In the genomic region with DNA sequence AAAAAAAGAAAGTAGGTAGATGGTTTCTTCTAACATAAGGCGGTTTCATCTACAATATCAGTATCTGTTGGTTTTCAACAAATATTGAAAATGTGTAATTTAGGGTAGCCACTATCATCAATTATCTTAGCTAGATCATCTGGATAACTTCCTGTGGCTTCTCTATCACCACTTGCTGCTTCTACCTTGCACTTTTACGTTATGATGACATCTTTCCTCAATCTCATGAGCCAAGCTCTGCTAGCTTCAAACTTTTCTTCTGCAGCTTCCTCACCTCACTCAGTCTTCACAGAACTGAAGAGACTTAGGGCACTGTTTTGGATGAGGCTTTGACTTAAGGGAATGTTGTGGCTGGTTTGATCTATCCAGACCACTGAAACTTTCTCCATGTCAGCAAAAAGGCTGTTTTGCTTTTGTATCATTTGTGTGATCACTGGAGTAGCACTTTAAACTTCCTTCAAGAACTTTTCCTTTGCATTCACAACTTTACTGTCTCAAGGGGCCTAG, we compare ENCODE assay signal across 21 cellular contexts.
DNase-seq lines count a peak whose midpoint lies in the region; ATAC-seq, FAIRE-seq and TF ChIP-seq lines count a peak whose summit lies in the region.
"Had no signal": no experiment of that assay in that cellular context is flagged by ENCODE, and none has a peak within 500 bp of the region (broad histone marks: within the 10 kb centered on the region; RNA-seq: fewer than 3 reads in every experiment).

No MANE protein-coding gene starts in this region.

- in situ Hi-C loops in G401 (cut with HindIII; ENCODE audit: low sequenced_read_pairs), result no loop called here

- ATAC-seq in activated CD4-positive, CD25-positive, alpha-beta regulatory T cell treated with anti-CD3 and anti-CD28 coated beads, Interleukin-2, amount 50 U/mL, for 24 hours, result peak; percentile 14 to 28
- no peak for ATAC-seq in WTC11
- peak; percentile 17 for ATAC-seq in memory B cell (ENCODE audit: low read depth)
- ATAC-seq: foreskin keratinocyte, GM23338, upper lobe of right lung had no signal

- POLR2A ChIA-PET in WTC11 (lab: Charles Lee), result no interaction called here

- DNase-seq in activated CD4-positive, CD25-positive, alpha-beta regulatory T cell treated with anti-CD3 and anti-CD28 coated beads, Interleukin-2, amount 50 U/mL, for 72 hours, result no peak
- no peak for DNase-seq in GM19239 (ENCODE audit: insufficient read length, low spot score)
- no peak for DNase-seq in WTC11 (ENCODE audit: low spot score)
- no peak for DNase-seq in memory B cell (ENCODE audit: low spot score in 2 of 2)
- DNase-seq in NCI-H2227 (lab: John Stamatoyannopoulos, UW; ENCODE audit: unreplicated experiment), result no peak
- DNase-seq in G401 (ENCODE audit: low spot score), result no peak
- no peak for DNase-seq in DMS 273 (lab: John Stamatoyannopoulos, UW; ENCODE audit: unreplicated experiment)
- DNase-seq: 8988T; activated CD4-positive, CD25-positive, alpha-beta regulatory T cell; caudate nucleus; foreskin keratinocyte; GDM1; KG1; NCI-H1436 treated with DMSO at 0.1 percent for 48 hours; NCI-H510A treated with DMSO at 0.1 percent for 48 hours; SW 1271; upper lobe of right lung had no signal

- H3K4me3 Mint-ChIP-seq in WTC11 (no peak overlapping the region), memory B cell (peak overlapping the region; percentile 2)
- H3K4me3 Mint-ChIP-seq: GM23338 had no signal

- H3K36me3 Mint-ChIP-seq in WTC11 (peaks cover 3% of the 10 kb centered on the region; the same call in 1 of the 2 replicates), memory B cell (peaks cover 15% of the 10 kb centered on the region)

- H3K27me3 Mint-ChIP-seq in WTC11 (ENCODE audit: low read depth) (no peaks in the 10 kb centered on the region), memory B cell (no peaks in the 10 kb centered on the region)

- peaks cover 8% of the 10 kb centered on the region for H3K4me1 Mint-ChIP-seq in WTC11
- H3K4me1 Mint-ChIP-seq in memory B cell, result peaks cover 19% of the 10 kb centered on the region

- H3K27ac Mint-ChIP-seq in WTC11 (peak overlapping the region; percentile 57; the same call in 1 of the 2 replicates), memory B cell (peak overlapping the region; percentile 86)
- H3K27ac Mint-ChIP-seq: GM23338 had no signal

- TF ChIP-seq CTCF in WTC11 (IDR thresholded peaks at IDR 0.05), result no peak

- peak; percentile 31 for FAIRE-seq in GM19239 (lab: Jason Lieb, UNC)
- FAIRE-seq: endometrium, RCC 7860 had no signal

- H3K9me3 Mint-ChIP-seq in WTC11 (no peaks in the 10 kb centered on the region), memory B cell (peaks cover 1% of the 10 kb centered on the region)
- H3K9me3 Mint-ChIP-seq: GM23338 had no signal

- CTCF ChIA-PET in WTC11 (lab: Charles Lee), result interaction anchor here (0.5 kb wide), 1 partner anchor 148 kb away, joined by 3 read pairs; no protein-coding TSS in a partner anchor

TF ChIP-seq in WTC11, 78 proteins besides CTCF, POLR2A, EP300 and RAD21:
- TF ChIP-seq ZNF416 (CRISPR knock-in tag; IDR thresholded peaks at IDR 0.05), result no peak
- no peak for TF ChIP-seq SP1 (CRISPR knock-in tag; conservative IDR thresholded peaks at IDR 0.05)
- TF ChIP-seq ZNF512 (CRISPR knock-in tag; IDR thresholded peaks at IDR 0.05; ENCODE audit: borderline replicate concordance), result no peak
- TF ChIP-seq ZNF219 (CRISPR knock-in tag; IDR thresholded peaks at IDR 0.05; ENCODE audit: borderline replicate concordance), result no peak
- TF ChIP-seq, protein P1, sequence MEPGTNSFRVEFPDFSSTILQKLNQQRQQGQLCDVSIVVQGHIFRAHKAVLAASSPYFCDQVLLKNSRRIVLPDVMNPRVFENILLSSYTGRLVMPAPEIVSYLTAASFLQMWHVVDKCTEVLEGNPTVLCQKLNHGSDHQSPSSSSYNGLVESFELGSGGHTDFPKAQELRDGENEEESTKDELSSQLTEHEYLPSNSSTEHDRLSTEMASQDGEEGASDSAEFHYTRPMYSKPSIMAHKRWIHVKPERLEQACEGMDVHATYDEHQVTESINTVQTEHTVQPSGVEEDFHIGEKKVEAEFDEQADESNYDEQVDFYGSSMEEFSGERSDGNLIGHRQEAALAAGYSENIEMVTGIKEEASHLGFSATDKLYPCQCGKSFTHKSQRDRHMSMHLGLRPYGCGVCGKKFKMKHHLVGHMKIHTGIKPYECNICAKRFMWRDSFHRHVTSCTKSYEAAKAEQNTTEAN (CRISPR knock-in tag; IDR thresholded peaks at IDR 0.05), result no peak
- TF ChIP-seq, protein P2, sequence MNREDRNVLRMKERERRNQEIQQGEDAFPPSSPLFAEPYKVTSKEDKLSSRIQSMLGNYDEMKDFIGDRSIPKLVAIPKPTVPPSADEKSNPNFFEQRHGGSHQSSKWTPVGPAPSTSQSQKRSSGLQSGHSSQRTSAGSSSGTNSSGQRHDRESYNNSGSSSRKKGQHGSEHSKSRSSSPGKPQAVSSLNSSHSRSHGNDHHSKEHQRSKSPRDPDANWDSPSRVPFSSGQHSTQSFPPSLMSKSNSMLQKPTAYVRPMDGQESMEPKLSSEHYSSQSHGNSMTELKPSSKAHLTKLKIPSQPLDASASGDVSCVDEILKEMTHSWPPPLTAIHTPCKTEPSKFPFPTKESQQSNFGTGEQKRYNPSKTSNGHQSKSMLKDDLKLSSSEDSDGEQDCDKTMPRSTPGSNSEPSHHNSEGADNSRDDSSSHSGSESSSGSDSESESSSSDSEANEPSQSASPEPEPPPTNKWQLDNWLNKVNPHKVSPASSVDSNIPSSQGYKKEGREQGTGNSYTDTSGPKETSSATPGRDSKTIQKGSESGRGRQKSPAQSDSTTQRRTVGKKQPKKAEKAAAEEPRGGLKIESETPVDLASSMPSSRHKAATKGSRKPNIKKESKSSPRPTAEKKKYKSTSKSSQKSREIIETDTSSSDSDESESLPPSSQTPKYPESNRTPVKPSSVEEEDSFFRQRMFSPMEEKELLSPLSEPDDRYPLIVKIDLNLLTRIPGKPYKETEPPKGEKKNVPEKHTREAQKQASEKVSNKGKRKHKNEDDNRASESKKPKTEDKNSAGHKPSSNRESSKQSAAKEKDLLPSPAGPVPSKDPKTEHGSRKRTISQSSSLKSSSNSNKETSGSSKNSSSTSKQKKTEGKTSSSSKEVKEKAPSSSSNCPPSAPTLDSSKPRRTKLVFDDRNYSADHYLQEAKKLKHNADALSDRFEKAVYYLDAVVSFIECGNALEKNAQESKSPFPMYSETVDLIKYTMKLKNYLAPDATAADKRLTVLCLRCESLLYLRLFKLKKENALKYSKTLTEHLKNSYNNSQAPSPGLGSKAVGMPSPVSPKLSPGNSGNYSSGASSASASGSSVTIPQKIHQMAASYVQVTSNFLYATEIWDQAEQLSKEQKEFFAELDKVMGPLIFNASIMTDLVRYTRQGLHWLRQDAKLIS (CRISPR knock-in tag; IDR thresholded peaks at IDR 0.05; ENCODE audit: borderline replicate concordance), result no peak
- no peak for TF ChIP-seq ELF4 (CRISPR knock-in tag; IDR thresholded peaks at IDR 0.05; ENCODE audit: low read depth)
- no peak for TF ChIP-seq CREB1 (CRISPR knock-in tag; IDR thresholded peaks at IDR 0.05)
- no peak for TF ChIP-seq OVOL2 (CRISPR knock-in tag; IDR thresholded peaks at IDR 0.05; ENCODE audit: borderline replicate concordance)
- no peak for TF ChIP-seq MAX (CRISPR knock-in tag; IDR thresholded peaks at IDR 0.05)
- TF ChIP-seq, protein P3, sequence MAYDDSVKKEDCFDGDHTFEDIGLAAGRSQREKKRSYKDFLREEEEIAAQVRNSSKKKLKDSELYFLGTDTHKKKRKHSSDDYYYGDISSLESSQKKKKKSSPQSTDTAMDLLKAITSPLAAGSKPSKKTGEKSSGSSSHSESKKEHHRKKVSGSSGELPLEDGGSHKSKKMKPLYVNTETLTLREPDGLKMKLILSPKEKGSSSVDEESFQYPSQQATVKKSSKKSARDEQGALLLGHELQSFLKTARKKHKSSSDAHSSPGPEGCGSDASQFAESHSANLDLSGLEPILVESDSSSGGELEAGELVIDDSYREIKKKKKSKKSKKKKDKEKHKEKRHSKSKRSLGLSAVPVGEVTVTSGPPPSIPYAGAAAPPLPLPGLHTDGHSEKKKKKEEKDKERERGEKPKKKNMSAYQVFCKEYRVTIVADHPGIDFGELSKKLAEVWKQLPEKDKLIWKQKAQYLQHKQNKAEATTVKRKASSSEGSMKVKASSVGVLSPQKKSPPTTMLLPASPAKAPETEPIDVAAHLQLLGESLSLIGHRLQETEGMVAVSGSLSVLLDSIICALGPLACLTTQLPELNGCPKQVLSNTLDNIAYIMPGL (CRISPR knock-in tag; IDR thresholded peaks at IDR 0.05), result no peak
TF ChIP-seq in WTC11: peak in this region for 0.
